8 cellular contexts compared by ENCODE assay signal in the genomic region with DNA sequence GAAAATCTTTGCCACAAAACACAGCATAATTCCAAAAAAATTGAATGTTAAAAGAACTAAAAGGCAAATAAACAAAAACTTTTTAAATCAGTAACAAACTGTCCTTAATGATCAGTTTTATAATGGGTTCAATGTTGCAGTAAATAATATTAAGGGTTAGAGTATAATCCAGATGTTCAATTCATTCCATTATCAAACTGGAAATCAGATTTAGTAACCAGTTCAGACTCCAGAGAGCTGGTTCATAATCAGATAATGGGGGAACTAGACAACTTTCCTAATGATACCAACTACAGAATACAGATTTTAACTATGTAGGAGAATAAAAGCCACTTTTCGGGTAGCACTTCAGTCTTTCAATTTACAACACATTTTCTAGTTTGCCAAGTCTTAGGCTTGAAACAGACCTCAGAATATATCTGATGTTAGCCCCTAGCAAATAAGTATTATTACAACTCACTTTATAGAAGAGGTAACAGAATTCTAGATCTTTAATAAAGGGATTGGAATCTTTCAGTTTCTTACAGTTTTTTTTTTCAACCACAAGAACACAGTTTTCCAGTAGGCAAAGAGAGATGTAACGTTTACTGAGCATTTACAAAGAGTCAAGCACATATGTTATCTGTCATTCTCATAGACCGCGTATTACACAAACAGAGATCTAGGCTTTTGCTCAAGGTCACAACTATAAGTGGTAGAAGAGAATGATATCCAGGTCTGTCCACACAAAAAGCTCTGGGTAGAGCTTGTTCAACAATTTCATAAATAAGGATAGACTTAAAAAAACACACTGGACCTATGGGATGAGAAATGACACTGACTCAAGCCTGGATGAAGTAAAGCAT. TPM values are rescaled to one million over a fixed set of nuclear protein-coding genes. Genes with fewer than 3 reads are reported as not detected.
DNase-seq lines count a peak whose midpoint lies in the region; ATAC-seq and TF ChIP-seq lines count a peak whose summit lies in the region.

No MANE protein-coding gene starts in this region.

- H3K27ac ChIP-seq in body of pancreas = peak overlapping the region; percentile 91 to 97 (median 95)
- peak overlapping the region; percentile 95 for H3K27ac ChIP-seq in urinary bladder (ENCODE audit: low read depth)

- H3K36me3 ChIP-seq in body of pancreas (replicated peaks in 1 of 2; ENCODE audit: insufficient read depth in 1 of 2, low read depth in 2 of 2) (no peaks in the 10 kb centered on the region), urinary bladder (ENCODE audit: insufficient read depth) (no peaks in the 10 kb centered on the region)

- no peak for TF ChIP-seq CTCF in body of pancreas (IDR thresholded peaks at IDR 0.05)

- no peak for TF ChIP-seq POLR2A in body of pancreas (IDR thresholded peaks at IDR 0.05)

- intact Hi-C loops in body of pancreas (cut with DNase I) = no loop called here

- H3K4me3 ChIP-seq in body of pancreas (peak overlapping the region; percentile 62 to 75), urinary bladder (ENCODE audit: low read depth, low read length) (peak overlapping the region; percentile 55)

- peak; percentile 33 for DNase-seq in GF-D8 (lab: John Stamatoyannopoulos, UW)
- peak; percentile 44 for DNase-seq in LHCN-M2 (ENCODE audit: low read depth)
- no peak for DNase-seq in body of pancreas
- DNase-seq in medulla oblongata (ENCODE audit: extremely low spot score) = peak; percentile 12

- WGBS in body of pancreas, 2 donors = 5 to 10% methylated on average over 4 of the region's 4 CpGs
- 13% methylated on average over 4 of the region's 4 CpGs for WGBS in urinary bladder

- H3K4me1 ChIP-seq in body of pancreas (peaks cover 27% of the 10 kb centered on the region), urinary bladder (ENCODE audit: insufficient read depth) (no peaks in the 10 kb centered on the region)

- H3K9me3 ChIP-seq in body of pancreas = no peaks in the 10 kb centered on the region

- H3K27me3 ChIP-seq in body of pancreas = no peaks in the 10 kb centered on the region

- ATAC-seq in body of pancreas (no peak), HG02763 (IDR thresholded peaks at IDR 0.05; ENCODE audit: unreplicated experiment) (no peak), HG03097 (IDR thresholded peaks at IDR 0.05; ENCODE audit: low FRiP score, unreplicated experiment) (no peak), GM21528 (IDR thresholded peaks at IDR 0.05; ENCODE audit: low FRiP score, unreplicated experiment) (no peak)

RNA-seq across cellular contexts. Expression of gene DCAF6, which starts 1.9 kb away (rescaled TPM):
- total RNA-seq in LHCN-M2 (2014; rRNA removed) (36.9 and 46.5 TPM in 2 replicates), body of pancreas (10 to 100 TPM; 30.7 to 42.8 TPM), urinary bladder (114 TPM)
- polyA plus RNA-seq in LHCN-M2 (2012) = 54.9 TPM
- polyA plus RNA-seq in urinary bladder = 39.3 TPM

RNA-seq across cellular contexts. Expression of gene MPC2, which starts 2.2 kb away (rescaled TPM):
- total RNA-seq in LHCN-M2 (2014; rRNA removed) = 39.1 and 39.2 TPM in 2 replicates
- polyA plus RNA-seq in LHCN-M2 (2012) = 93.5 TPM
- total RNA-seq in body of pancreas = 10 to 100 TPM; 19.4 to 21.5 TPM
- 41.7 TPM for total RNA-seq in urinary bladder
- 48.4 TPM for polyA plus RNA-seq in urinary bladder

RNA-seq across cellular contexts. Expression of gene ADCY10, which starts 20.7 kb away (rescaled TPM):
- total RNA-seq in LHCN-M2 (2014; rRNA removed) = 0.29 TPM in 1 of 2 replicates, not detected in the other
- 0.05 TPM for polyA plus RNA-seq in LHCN-M2 (2012)
- total RNA-seq in body of pancreas = under 1 TPM in 1 of 2 donors, not detected in 1; 0.26 TPM
- total RNA-seq in urinary bladder = 0.37 TPM
- polyA plus RNA-seq in urinary bladder = 0.06 TPM

Comparison
In these comparisons a context has a peak if more than half of its experiments do, and no peak if none do; other contexts are left out.
1. DNase-seq: peak in GF-D8 (single experiment), LHCN-M2 (single experiment) and medulla oblongata (single experiment); none in body of pancreas (0 of 4).